Comparison of ENCODE assay signal across 20 cellular contexts in genomic region chr16:86831366-86831765, GRCh38.
"Had no signal": no experiment of that assay in that cellular context is flagged by ENCODE, and none has a peak within 500 bp of the region (broad histone marks: within the 10 kb centered on the region; RNA-seq: fewer than 3 reads in every experiment).

No MANE protein-coding gene starts in this region.

- H3K36me3 ChIP-seq: right atrium auricular region, spleen, suprapubic skin had no signal

- H3K27me3 ChIP-seq: right atrium auricular region had no signal

- H3K9me3 Mint-ChIP-seq: activated CD4-positive, alpha-beta T cell treated with anti-CD3 and anti-CD28 coated beads, Interleukin-2, amount 10 ng/mL, durations not matched to agents 24 days and 14 days; activated naive CD8-positive, alpha-beta T cell treated with anti-CD3 and anti-CD28 coated beads, Interleukin-2, amount 10 ng/mL, durations not matched to agents 7 days and 5 days; activated T-cell treated with anti-CD3 and anti-CD28 coated beads, Interleukin-2, amount 50 U/mL, for 72 hours; nephron; stimulated activated naive CD8-positive, alpha-beta T cell treated with anti-CD3 and anti-CD28 coated beads, Interleukin-15, Interleukin-2, amounts not matched to agents 100 ng/mL and 50 ng/mL, for 24 hours; T-helper 1 cell treated with Interleukin-12 subunit alpha and Interleukin-12 subunit beta and Interleukin-4 antibody, amounts not matched to agents 30 μg/mL and 1 μg/mL, for 36 hours had no signal

- H3K36me3 Mint-ChIP-seq: activated naive CD8-positive, alpha-beta T cell treated with anti-CD3 and anti-CD28 coated beads, Interleukin-2, amount 10 ng/mL, durations not matched to agents 7 days and 5 days; brain had no signal

- H3K4me3 ChIP-seq: right atrium auricular region, spleen, suprapubic skin had no signal

- H3K4me3 Mint-ChIP-seq: activated CD4-positive, alpha-beta T cell treated with anti-CD3 and anti-CD28 coated beads, Interleukin-2, amount 10 ng/mL, durations not matched to agents 24 days and 14 days; activated naive CD8-positive, alpha-beta T cell treated with anti-CD3 and anti-CD28 coated beads, Interleukin-2, amount 10 ng/mL, durations not matched to agents 7 days and 5 days; activated T-cell treated with anti-CD3 and anti-CD28 coated beads, Interleukin-2, amount 50 U/mL, for 72 hours; brain; nephron; stimulated activated naive CD8-positive, alpha-beta T cell treated with anti-CD3 and anti-CD28 coated beads, Interleukin-15, Interleukin-2, amounts not matched to agents 100 ng/mL and 50 ng/mL, for 24 hours; T-helper 1 cell treated with Interleukin-12 subunit alpha and Interleukin-12 subunit beta and Interleukin-4 antibody, amounts not matched to agents 30 μg/mL and 1 μg/mL, for 36 hours had no signal

- H3K27ac ChIP-seq: right atrium auricular region, spleen, suprapubic skin had no signal

- H3K9me3 ChIP-seq: right atrium auricular region, spleen, suprapubic skin had no signal

- H3K27ac Mint-ChIP-seq: activated CD4-positive, alpha-beta T cell treated with anti-CD3 and anti-CD28 coated beads, Interleukin-2, amount 10 ng/mL, durations not matched to agents 24 days and 14 days; activated naive CD8-positive, alpha-beta T cell treated with anti-CD3 and anti-CD28 coated beads, Interleukin-2, amount 10 ng/mL, durations not matched to agents 7 days and 5 days; activated T-cell treated with anti-CD3 and anti-CD28 coated beads, Interleukin-2, amount 50 U/mL, for 72 hours; brain; stimulated activated naive CD8-positive, alpha-beta T cell treated with anti-CD3 and anti-CD28 coated beads, Interleukin-15, Interleukin-2, amounts not matched to agents 100 ng/mL and 50 ng/mL, for 24 hours; T-helper 1 cell treated with Interleukin-12 subunit alpha and Interleukin-12 subunit beta and Interleukin-4 antibody, amounts not matched to agents 30 μg/mL and 1 μg/mL, for 36 hours had no signal

- FAIRE-seq: endothelial cell of umbilical vein, TTC549 had no signal

- H3K4me1 ChIP-seq: right atrium auricular region had no signal

- ATAC-seq: activated T-cell treated with anti-CD3 and anti-CD28 coated beads, Interleukin-2, amount 50 U/mL, for 72 hours had no signal

- DNase-seq: activated CD4-positive, alpha-beta T cell treated with anti-CD3 and anti-CD28 coated beads, Interleukin-2, amount 10 ng/mL, durations not matched to agents 24 days and 14 days; activated CD4-positive, CD25-positive, alpha-beta regulatory T cell; activated CD8-positive, alpha-beta memory T cell treated with anti-CD3 and anti-CD28 coated beads, Interleukin-2, amount 50 U/mL, for 48 hours; activated naive CD8-positive, alpha-beta T cell treated with anti-CD3 and anti-CD28 coated beads, Interleukin-2, amount 10 ng/mL, durations not matched to agents 7 days and 5 days; activated T-cell treated with anti-CD3 and anti-CD28 coated beads, Interleukin-2, amount 50 U/mL, for 72 hours; cortex of kidney; effector CD4-positive, alpha-beta T cell; foreskin melanocyte; mesendoderm; nucleus accumbens; spleen; trophoblast cell had no signal
